ENCODE assay signal across 42 cellular contexts in genomic region chr21:41304068-41304720, GRCh38. TPM values are rescaled to one million over a fixed set of nuclear protein-coding genes. Genes with fewer than 3 reads are reported as not detected.
"Had no signal": no experiment of that assay in that cellular context is flagged by ENCODE, and none has a peak within 500 bp of the region (broad histone marks: within the 10 kb centered on the region; RNA-seq: fewer than 3 reads in every experiment).

No MANE protein-coding gene starts in this region.

- H3K9me3 Mint-ChIP-seq: activated CD4-positive, alpha-beta memory T cell treated with anti-CD3 and anti-CD28 coated beads, Interleukin-2, amount 10 ng/mL, durations not matched to agents 7 days and 5 days; IgD-negative memory B cell had no signal

- H3K27ac Mint-ChIP-seq: activated B cell treated with CpG ODN at 0.5 μM for 24 hours; activated CD4-positive, alpha-beta memory T cell treated with anti-CD3 and anti-CD28 coated beads, Interleukin-2, amount 10 ng/mL, durations not matched to agents 7 days and 5 days; activated CD8-positive, alpha-beta memory T cell treated with anti-CD3 and anti-CD28 coated beads, Interleukin-2, amount 10 ng/mL, durations not matched to agents 7 days and 5 days; activated naive CD8-positive, alpha-beta T cell treated with anti-CD3 and anti-CD28 coated beads, Interleukin-2, amount 10 ng/mL, durations not matched to agents 7 days and 5 days; activated T-cell treated with anti-CD3 and anti-CD28 coated beads, Interleukin-2, amount 50 U/mL, for 72 hours; activated T-helper 17 cell treated with anti-CD3 and anti-CD28 coated beads, Interleukin-2, amount 50 U/mL, for 72 hours; IgD-negative memory B cell had no signal

- DNase-seq: activated B cell treated with CpG ODN at 0.5 μM for 24 hours; activated CD4-positive, alpha-beta memory T cell treated with anti-CD3 and anti-CD28 coated beads, Interleukin-2, amount 10 ng/mL, durations not matched to agents 7 days and 5 days; activated CD4-positive, alpha-beta T cell treated with anti-CD3 and anti-CD28 coated beads for 4 hours; activated CD4-positive, CD25-positive, alpha-beta regulatory T cell treated with anti-CD3 and anti-CD28 coated beads, Interleukin-2, amount 50 U/mL, for 72 hours; activated CD8-positive, alpha-beta memory T cell treated with anti-CD3 and anti-CD28 coated beads for 24 hours; activated CD8-positive, alpha-beta memory T cell treated with anti-CD3 and anti-CD28 coated beads, Interleukin-2, amount 10 ng/mL, durations not matched to agents 7 days and 5 days; activated CD8-positive, alpha-beta memory T cell treated with anti-CD3 and anti-CD28 coated beads, Interleukin-2, amount 50 U/mL, for 48 hours; activated effector memory CD4-positive, alpha-beta T cell treated with anti-CD3 and anti-CD28 coated beads, Interleukin-2, amount 50 U/mL, for 16 hours; activated naive CD4-positive, alpha-beta T cell; activated naive CD4-positive, alpha-beta T cell treated with anti-CD3 and anti-CD28 coated beads, Interleukin-2, amount 50 U/mL, for 16 hours; activated naive CD8-positive, alpha-beta T cell treated with anti-CD3 and anti-CD28 coated beads, Interleukin-2, amount 10 ng/mL, durations not matched to agents 7 days and 5 days; activated T-cell treated with anti-CD3 and anti-CD28 coated beads, Interleukin-2, amount 50 U/mL, for 1 hour; activated T-cell treated with anti-CD3 and anti-CD28 coated beads, Interleukin-2, amount 50 U/mL, for 72 hours; amygdala; Kasumi-1; KG1; MG63; NCI-H1048; NCI-H1105 treated with DMSO at 0.1 percent for 48 hours; NCI-H1436; NCI-H1694; NCI-H2029; NCI-H2171; NCI-H510A; NCI-H526; NCI-H748 treated with DMSO at 0.1 percent for 48 hours; OCI-M1; SIG-M5; SW 1271; T-helper 1 cell; T-helper 2 cell; T-helper 9 cell had no signal

- H3K36me3 Mint-ChIP-seq: activated naive CD8-positive, alpha-beta T cell treated with anti-CD3 and anti-CD28 coated beads, Interleukin-2, amount 10 ng/mL, durations not matched to agents 7 days and 5 days; IgD-negative memory B cell had no signal

- H3K4me3 Mint-ChIP-seq: activated B cell treated with CpG ODN at 0.5 μM for 24 hours; activated CD4-positive, alpha-beta memory T cell treated with anti-CD3 and anti-CD28 coated beads, Interleukin-2, amount 10 ng/mL, durations not matched to agents 7 days and 5 days; activated CD8-positive, alpha-beta memory T cell treated with anti-CD3 and anti-CD28 coated beads, Interleukin-2, amount 10 ng/mL, durations not matched to agents 7 days and 5 days; activated naive CD8-positive, alpha-beta T cell treated with anti-CD3 and anti-CD28 coated beads, Interleukin-2, amount 10 ng/mL, durations not matched to agents 7 days and 5 days; activated T-cell treated with anti-CD3 and anti-CD28 coated beads, Interleukin-2, amount 50 U/mL, for 72 hours; activated T-helper 17 cell treated with anti-CD3 and anti-CD28 coated beads, Interleukin-2, amount 50 U/mL, for 72 hours; central memory CD8-positive, alpha-beta T cell; IgD-negative memory B cell had no signal

- H3K27me3 ChIP-seq: ascending aorta, cardiac muscle cell, MG63 had no signal

- H3K36me3 ChIP-seq: ascending aorta, cardiac muscle cell, MG63 had no signal

- H3K4me1 Mint-ChIP-seq: activated B cell treated with CpG ODN at 0.5 μM for 24 hours; activated CD4-positive, alpha-beta memory T cell treated with anti-CD3 and anti-CD28 coated beads, Interleukin-2, amount 10 ng/mL, durations not matched to agents 7 days and 5 days; activated CD8-positive, alpha-beta memory T cell treated with anti-CD3 and anti-CD28 coated beads, Interleukin-2, amount 10 ng/mL, durations not matched to agents 7 days and 5 days; activated T-helper 17 cell treated with anti-CD3 and anti-CD28 coated beads, Interleukin-2, amount 50 U/mL, for 72 hours; central memory CD8-positive, alpha-beta T cell; IgD-negative memory B cell had no signal

- H3K27ac ChIP-seq: ascending aorta, cardiac muscle cell, VCaP had no signal

- ATAC-seq: activated CD8-positive, alpha-beta memory T cell treated with anti-CD3 and anti-CD28 coated beads, Interleukin-2, amount 10 ng/mL, durations not matched to agents 7 days and 5 days; activated T-cell treated with anti-CD3 and anti-CD28 coated beads, Interleukin-2, amount 50 U/mL, for 72 hours; activated T-helper 17 cell treated with anti-CD3 and anti-CD28 coated beads, Interleukin-2, amount 50 U/mL, for 72 hours; Panc1; SK-N-SH treated with all-trans-retinoic acid at 6 μM for 48 hours had no signal

- H3K4me1 ChIP-seq: ascending aorta had no signal

- H3K4me3 ChIP-seq: ascending aorta, cardiac muscle cell, MG63 had no signal

RNA-seq across cellular contexts. Expression of gene FAM3B, which starts 12.4 kb away (rescaled TPM):
- total RNA-seq: activated B cell treated with CpG ODN at 0.5 μM for 24 hours; activated CD4-positive, alpha-beta memory T cell treated with anti-CD3 and anti-CD28 coated beads, Interleukin-2, amount 10 ng/mL, durations not matched to agents 7 days and 5 days; activated CD8-positive, alpha-beta memory T cell treated with anti-CD3 and anti-CD28 coated beads, Interleukin-2, amount 10 ng/mL, durations not matched to agents 7 days and 5 days; activated naive CD8-positive, alpha-beta T cell treated with anti-CD3 and anti-CD28 coated beads, Interleukin-2, amount 10 ng/mL, durations not matched to agents 7 days and 5 days; activated T-cell treated with anti-CD3 and anti-CD28 coated beads, Interleukin-2, amount 50 U/mL, for 72 hours; activated T-helper 17 cell treated with anti-CD3 and anti-CD28 coated beads, Interleukin-2, amount 50 U/mL, for 72 hours; ascending aorta; cardiac muscle cell; RPMI7951; SK-MEL-5 had no signal
- polyA plus RNA-seq: cardiac muscle cell, IgD-negative memory B cell had no signal

RNA-seq across cellular contexts. Expression of gene MX2, which starts 57.6 kb away (rescaled TPM):
- total RNA-seq: SK-MEL-5 had no signal
